ENCODE assay signal across 8 cellular contexts in genomic region chr6:43246301-43247114, GRCh38. TPM values are rescaled to one million over a fixed set of nuclear protein-coding genes. Genes with fewer than 3 reads are reported as not detected.
DNase-seq lines count a peak whose midpoint lies in the region; ATAC-seq and TF ChIP-seq lines count a peak whose summit lies in the region.

No MANE protein-coding gene starts in this region.

- H3K4me1 Mint-ChIP-seq in memory B cell: peaks cover 16% of the 10 kb centered on the region

- H3K27me3 ChIP-seq in Panc1 (ENCODE audit: control insufficient read depth, insufficient read depth, low read length): peaks cover 25% of the 10 kb centered on the region
- peaks cover 0 to 3% (median 0%) of the 10 kb centered on the region in 45 donors for H3K27me3 ChIP-seq in dorsolateral prefrontal cortex
- H3K27me3 ChIP-seq in thymus (ENCODE audit: control insufficient read depth, insufficient read depth): peaks cover 52% of the 10 kb centered on the region

- POLR2A ChIA-PET in Panc1 (lab: Charles Lee): interaction anchor here (0.6 kb wide), 1 partner anchor 149 kb away, joined by 4 read pairs; no protein-coding TSS in a partner anchor

- ATAC-seq in GM18511 (IDR thresholded peaks at IDR 0.05; ENCODE audit: unreplicated experiment) (peak; percentile 49), HG03064 (IDR thresholded peaks at IDR 0.05; ENCODE audit: low read depth, unreplicated experiment) (peak; percentile 20), Panc1 (peak; percentile 76), memory B cell (ENCODE audit: low read depth) (peak; percentile 39)

- 44% methylated on average over 27 of the region's 27 CpGs for WGBS in thymus

- BruUV-seq in Panc1 (replicated peaks; lab: Mats Ljungman, UMichigan): no TSS peak

- CTCF ChIA-PET in Panc1 (lab: Charles Lee): interaction anchor here (0.5 to 0.7 kb wide), 2 partner anchors 15 to 114 kb away, joined by 3 to 10 read pairs; no protein-coding TSS in a partner anchor

- in situ Hi-C loops in Panc1 (cut with HindIII; ENCODE audit: low pct_unique_long_range_greater_than_20kb, low sequenced_read_pairs): no loop called here

- no peaks in the 10 kb centered on the region for H3K9me3 Mint-ChIP-seq in memory B cell

- intact Hi-C loops in Panc1 (cut with micrococcal nuclease; ENCODE audit: unreplicated experiment) (no loop called here), dorsolateral prefrontal cortex (cut with DNase I) (loop anchor here (5.0 kb wide), 5 partner anchors 64 to 319 kb away; partner anchors contain the start of genes CNPY3 (in 1 of the 2), CUL9 (in 1 of the 2), POLR1C (in 1 of the 2) and SRF (in 1 of the 2))

- peak overlapping the region; percentile 86 for H3K27ac Mint-ChIP-seq in memory B cell

- H3K27ac ChIP-seq in Panc1 (ENCODE audit: low read length) (no peak overlapping the region), dorsolateral prefrontal cortex (peak overlapping the region; percentile 12 to 95 (median 84)), thymus (ENCODE audit: low read depth) (no peak overlapping the region)

- no peak for DNase-seq in AG10803 (ENCODE audit: low read depth)
- no peak for DNase-seq in Panc1 (ENCODE audit: low read depth, low spot score)
- peak in 9 of 10 donors; percentile 48 to 82 (median 70) for DNase-seq in dorsolateral prefrontal cortex
- no peak for DNase-seq in memory B cell (ENCODE audit: low spot score in 2 of 2)
- DNase-seq in AG08395 (ENCODE audit: low spot score): no peak

- H3K4me3 Mint-ChIP-seq in memory B cell: peak overlapping the region; percentile 88

- peak overlapping the region; percentile 49 for H3K4me3 ChIP-seq in AG10803 (ENCODE audit: low read length)
- peak overlapping the region; percentile 42 to 62 for H3K4me3 ChIP-seq in Panc1 (ENCODE audit: low read depth in 2 of 2, low read length in 2 of 2)
- peak overlapping the region; percentile 49 to 93 (median 74) for H3K4me3 ChIP-seq in dorsolateral prefrontal cortex
- peak overlapping the region; percentile 58 for H3K4me3 ChIP-seq in thymus (ENCODE audit: low read length)

- peaks cover 11% of the 10 kb centered on the region for H3K27me3 Mint-ChIP-seq in memory B cell

- TF ChIP-seq CTCF in AG10803 (conservative IDR thresholded peaks at IDR 0.05; ENCODE audit: low read length) (no peak), Panc1 (IDR thresholded peaks at IDR 0.05) (no peak), dorsolateral prefrontal cortex (IDR thresholded peaks at IDR 0.05 in 54 of 56, conservative IDR thresholded peaks at IDR 0.05 in 2 of 56; ENCODE audit: low read depth in 1 of 56, partially characterized antibody in 56 of 56) (peak in 5 of 56 donors; percentile 1 to 38 (median 5))

- no peaks in the 10 kb centered on the region for H3K9me3 ChIP-seq in Panc1 (ENCODE audit: control insufficient read depth, insufficient read depth, low read depth, low read length)
- no peaks in the 10 kb centered on the region for H3K9me3 ChIP-seq in thymus (ENCODE audit: control insufficient read depth)

- H3K36me3 ChIP-seq in Panc1 (ENCODE audit: control insufficient read depth, insufficient read depth, low read length) (no peaks in the 10 kb centered on the region), thymus (ENCODE audit: control insufficient read depth, insufficient read depth) (no peaks in the 10 kb centered on the region)

- H3K36me3 Mint-ChIP-seq in memory B cell: no peaks in the 10 kb centered on the region

- H3K4me1 ChIP-seq in Panc1 (ENCODE audit: control insufficient read depth, insufficient read depth, low read length) (peaks cover 9% of the 10 kb centered on the region), thymus (ENCODE audit: control insufficient read depth, insufficient read depth, low read length) (no peaks in the 10 kb centered on the region)

RNA-seq across cellular contexts. Expression of gene TTBK1, which starts 3.2 kb away (rescaled TPM):
- total RNA-seq in Panc1 (2021; ENCODE audit: unreplicated experiment): 0.10 TPM
- polyA plus RNA-seq in Panc1 (2012; ENCODE audit: insufficient read length): 0.07 TPM
- 10 to 100 TPM; 37.5 to 77.7 (median 63.5) TPM for total RNA-seq in dorsolateral prefrontal cortex
- 0.09 TPM for polyA plus RNA-seq in thymus

RNA-seq across cellular contexts. Expression of gene DNPH1, which starts 17.2 kb away (rescaled TPM):
- total RNA-seq in Panc1 (2021; ENCODE audit: unreplicated experiment) (67.3 TPM), dorsolateral prefrontal cortex (10 to 100 TPM; 18.4 to 54.6 (median 31.2) TPM)
- polyA plus RNA-seq in Panc1 (2012; ENCODE audit: insufficient read length): 194 TPM
- polyA plus RNA-seq in thymus: 46.7 TPM

RNA-seq across cellular contexts. Expression of gene SLC22A7, which starts 51.6 kb away (rescaled TPM):
- total RNA-seq in Panc1 (2021; ENCODE audit: unreplicated experiment): not detected
- polyA plus RNA-seq in Panc1 (2012; ENCODE audit: insufficient read length): not detected
- 1 to 10 TPM in 20 of 120 experiments, under 1 TPM in 62, not detected in 38; 0.16 to 2.8 (median 0.70) TPM for total RNA-seq in dorsolateral prefrontal cortex
- 0.16 TPM for polyA plus RNA-seq in thymus

Comparison
In these comparisons a context has a peak if more than half of its experiments do, and no peak if none do; other contexts are left out.
1. DNase-seq: peak in dorsolateral prefrontal cortex (9 of 10); none in AG10803 (single experiment), Panc1 (single experiment), memory B cell (0 of 2) and AG08395 (single experiment).
2. ATAC-seq: peak in every context shown above with its lines; median percentile 76 in Panc1; 49 in GM18511; 39 in memory B cell; 20 in HG03064.
3. H3K27ac ChIP-seq: peak in dorsolateral prefrontal cortex (59 of 59); none in Panc1 (single experiment) and thymus (single experiment).
4. RNA of gene TTBK1, which starts 3.2 kb away (total RNA-seq): 37.5 to 77.7 TPM in dorsolateral prefrontal cortex; 0.10 TPM in Panc1 (single experiment); every median in the first group is over 10 times any median in the second.
5. Peak in every context shown above with its lines, with median percentiles within 50 percentile points of each other: H3K4me3 ChIP-seq.